ENCODE assay signal across 1 cellular context in genomic region chr11:107018274-107018901, GRCh38.
TF ChIP-seq lines count a peak whose summit lies in the region.

A gene with protein sequence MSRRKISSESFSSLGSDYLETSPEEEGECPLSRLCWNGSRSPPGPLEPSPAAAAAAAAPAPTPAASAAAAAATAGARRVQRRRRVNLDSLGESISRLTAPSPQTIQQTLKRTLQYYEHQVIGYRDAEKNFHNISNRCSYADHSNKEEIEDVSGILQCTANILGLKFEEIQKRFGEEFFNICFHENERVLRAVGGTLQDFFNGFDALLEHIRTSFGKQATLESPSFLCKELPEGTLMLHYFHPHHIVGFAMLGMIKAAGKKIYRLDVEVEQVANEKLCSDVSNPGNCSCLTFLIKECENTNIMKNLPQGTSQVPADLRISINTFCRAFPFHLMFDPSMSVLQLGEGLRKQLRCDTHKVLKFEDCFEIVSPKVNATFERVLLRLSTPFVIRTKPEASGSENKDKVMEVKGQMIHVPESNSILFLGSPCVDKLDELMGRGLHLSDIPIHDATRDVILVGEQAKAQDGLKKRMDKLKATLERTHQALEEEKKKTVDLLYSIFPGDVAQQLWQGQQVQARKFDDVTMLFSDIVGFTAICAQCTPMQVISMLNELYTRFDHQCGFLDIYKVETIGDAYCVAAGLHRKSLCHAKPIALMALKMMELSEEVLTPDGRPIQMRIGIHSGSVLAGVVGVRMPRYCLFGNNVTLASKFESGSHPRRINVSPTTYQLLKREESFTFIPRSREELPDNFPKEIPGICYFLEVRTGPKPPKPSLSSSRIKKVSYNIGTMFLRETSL (minus strand): TSS chr11:107018476. CDS start chr11:107018055, 421 bp downstream.

TF ChIP-seq in WTC11, 78 proteins besides CTCF, POLR2A, EP300 and RAD21 (continued from another document and continues in another):
- TF ChIP-seq, protein P1, sequence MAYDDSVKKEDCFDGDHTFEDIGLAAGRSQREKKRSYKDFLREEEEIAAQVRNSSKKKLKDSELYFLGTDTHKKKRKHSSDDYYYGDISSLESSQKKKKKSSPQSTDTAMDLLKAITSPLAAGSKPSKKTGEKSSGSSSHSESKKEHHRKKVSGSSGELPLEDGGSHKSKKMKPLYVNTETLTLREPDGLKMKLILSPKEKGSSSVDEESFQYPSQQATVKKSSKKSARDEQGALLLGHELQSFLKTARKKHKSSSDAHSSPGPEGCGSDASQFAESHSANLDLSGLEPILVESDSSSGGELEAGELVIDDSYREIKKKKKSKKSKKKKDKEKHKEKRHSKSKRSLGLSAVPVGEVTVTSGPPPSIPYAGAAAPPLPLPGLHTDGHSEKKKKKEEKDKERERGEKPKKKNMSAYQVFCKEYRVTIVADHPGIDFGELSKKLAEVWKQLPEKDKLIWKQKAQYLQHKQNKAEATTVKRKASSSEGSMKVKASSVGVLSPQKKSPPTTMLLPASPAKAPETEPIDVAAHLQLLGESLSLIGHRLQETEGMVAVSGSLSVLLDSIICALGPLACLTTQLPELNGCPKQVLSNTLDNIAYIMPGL (CRISPR knock-in tag; IDR thresholded peaks at IDR 0.05) = no peak
- TF ChIP-seq ZNF416 (CRISPR knock-in tag; IDR thresholded peaks at IDR 0.05) = no peak
- no peak for TF ChIP-seq GRHL2 (CRISPR knock-in tag; IDR thresholded peaks at IDR 0.05; ENCODE audit: insufficient replicate concordance, severe bottlenecking)
- TF ChIP-seq ZBTB43 (CRISPR knock-in tag; IDR thresholded peaks at IDR 0.05) = no peak
- no peak for TF ChIP-seq JAZF1 (CRISPR knock-in tag; IDR thresholded peaks at IDR 0.05)
- no peak for TF ChIP-seq NFE2L1 (CRISPR knock-in tag; IDR thresholded peaks at IDR 0.05)
- TF ChIP-seq TEAD4 (CRISPR knock-in tag; IDR thresholded peaks at IDR 0.05) = no peak
- 0 out of 2 replicates have a peak, but pooled peaks have one; percentile 34 for TF ChIP-seq CREB1 (CRISPR knock-in tag; IDR thresholded peaks at IDR 0.05)
- no peak for TF ChIP-seq ZSCAN18 (CRISPR knock-in tag; IDR thresholded peaks at IDR 0.05)
- TF ChIP-seq JUN (CRISPR knock-in tag; IDR thresholded peaks at IDR 0.05) = no peak
- TF ChIP-seq NR1H2 (CRISPR knock-in tag; IDR thresholded peaks at IDR 0.05) = no peak
- 0 out of 2 replicates have a peak, but pooled peaks have one; percentile 34 for TF ChIP-seq ZNF232 (CRISPR knock-in tag; IDR thresholded peaks at IDR 0.05)
- TF ChIP-seq ZNF263 (CRISPR knock-in tag; IDR thresholded peaks at IDR 0.05; ENCODE audit: low read depth) = no peak
- TF ChIP-seq ZNF138 (CRISPR knock-in tag; conservative IDR thresholded peaks at IDR 0.05) = no peak
- no peak for TF ChIP-seq GABPB1 (CRISPR knock-in tag; IDR thresholded peaks at IDR 0.05)
- no peak for TF ChIP-seq IRF1 (CRISPR knock-in tag; IDR thresholded peaks at IDR 0.05)
- TF ChIP-seq ERG (CRISPR knock-in tag; IDR thresholded peaks at IDR 0.05) = no peak
- TF ChIP-seq OVOL2 (CRISPR knock-in tag; IDR thresholded peaks at IDR 0.05; ENCODE audit: borderline replicate concordance) = no peak
- TF ChIP-seq SP1 (CRISPR knock-in tag; conservative IDR thresholded peaks at IDR 0.05) = no peak
- peak; percentile 66 for TF ChIP-seq USF2 (CRISPR knock-in tag; IDR thresholded peaks at IDR 0.05)
- no peak for TF ChIP-seq RORB (CRISPR knock-in tag; IDR thresholded peaks at IDR 0.05)
- TF ChIP-seq, protein P2, sequence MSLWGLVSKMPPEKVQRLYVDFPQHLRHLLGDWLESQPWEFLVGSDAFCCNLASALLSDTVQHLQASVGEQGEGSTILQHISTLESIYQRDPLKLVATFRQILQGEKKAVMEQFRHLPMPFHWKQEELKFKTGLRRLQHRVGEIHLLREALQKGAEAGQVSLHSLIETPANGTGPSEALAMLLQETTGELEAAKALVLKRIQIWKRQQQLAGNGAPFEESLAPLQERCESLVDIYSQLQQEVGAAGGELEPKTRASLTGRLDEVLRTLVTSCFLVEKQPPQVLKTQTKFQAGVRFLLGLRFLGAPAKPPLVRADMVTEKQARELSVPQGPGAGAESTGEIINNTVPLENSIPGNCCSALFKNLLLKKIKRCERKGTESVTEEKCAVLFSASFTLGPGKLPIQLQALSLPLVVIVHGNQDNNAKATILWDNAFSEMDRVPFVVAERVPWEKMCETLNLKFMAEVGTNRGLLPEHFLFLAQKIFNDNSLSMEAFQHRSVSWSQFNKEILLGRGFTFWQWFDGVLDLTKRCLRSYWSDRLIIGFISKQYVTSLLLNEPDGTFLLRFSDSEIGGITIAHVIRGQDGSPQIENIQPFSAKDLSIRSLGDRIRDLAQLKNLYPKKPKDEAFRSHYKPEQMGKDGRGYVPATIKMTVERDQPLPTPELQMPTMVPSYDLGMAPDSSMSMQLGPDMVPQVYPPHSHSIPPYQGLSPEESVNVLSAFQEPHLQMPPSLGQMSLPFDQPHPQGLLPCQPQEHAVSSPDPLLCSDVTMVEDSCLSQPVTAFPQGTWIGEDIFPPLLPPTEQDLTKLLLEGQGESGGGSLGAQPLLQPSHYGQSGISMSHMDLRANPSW (CRISPR knock-in tag; conservative IDR thresholded peaks at IDR 0.05; ENCODE audit: low read depth) = no peak
- no peak for TF ChIP-seq ZNF425 (CRISPR knock-in tag; conservative IDR thresholded peaks at IDR 0.05)
- TF ChIP-seq ZNF423 (CRISPR knock-in tag; IDR thresholded peaks at IDR 0.05) = no peak
- TF ChIP-seq, protein P3, sequence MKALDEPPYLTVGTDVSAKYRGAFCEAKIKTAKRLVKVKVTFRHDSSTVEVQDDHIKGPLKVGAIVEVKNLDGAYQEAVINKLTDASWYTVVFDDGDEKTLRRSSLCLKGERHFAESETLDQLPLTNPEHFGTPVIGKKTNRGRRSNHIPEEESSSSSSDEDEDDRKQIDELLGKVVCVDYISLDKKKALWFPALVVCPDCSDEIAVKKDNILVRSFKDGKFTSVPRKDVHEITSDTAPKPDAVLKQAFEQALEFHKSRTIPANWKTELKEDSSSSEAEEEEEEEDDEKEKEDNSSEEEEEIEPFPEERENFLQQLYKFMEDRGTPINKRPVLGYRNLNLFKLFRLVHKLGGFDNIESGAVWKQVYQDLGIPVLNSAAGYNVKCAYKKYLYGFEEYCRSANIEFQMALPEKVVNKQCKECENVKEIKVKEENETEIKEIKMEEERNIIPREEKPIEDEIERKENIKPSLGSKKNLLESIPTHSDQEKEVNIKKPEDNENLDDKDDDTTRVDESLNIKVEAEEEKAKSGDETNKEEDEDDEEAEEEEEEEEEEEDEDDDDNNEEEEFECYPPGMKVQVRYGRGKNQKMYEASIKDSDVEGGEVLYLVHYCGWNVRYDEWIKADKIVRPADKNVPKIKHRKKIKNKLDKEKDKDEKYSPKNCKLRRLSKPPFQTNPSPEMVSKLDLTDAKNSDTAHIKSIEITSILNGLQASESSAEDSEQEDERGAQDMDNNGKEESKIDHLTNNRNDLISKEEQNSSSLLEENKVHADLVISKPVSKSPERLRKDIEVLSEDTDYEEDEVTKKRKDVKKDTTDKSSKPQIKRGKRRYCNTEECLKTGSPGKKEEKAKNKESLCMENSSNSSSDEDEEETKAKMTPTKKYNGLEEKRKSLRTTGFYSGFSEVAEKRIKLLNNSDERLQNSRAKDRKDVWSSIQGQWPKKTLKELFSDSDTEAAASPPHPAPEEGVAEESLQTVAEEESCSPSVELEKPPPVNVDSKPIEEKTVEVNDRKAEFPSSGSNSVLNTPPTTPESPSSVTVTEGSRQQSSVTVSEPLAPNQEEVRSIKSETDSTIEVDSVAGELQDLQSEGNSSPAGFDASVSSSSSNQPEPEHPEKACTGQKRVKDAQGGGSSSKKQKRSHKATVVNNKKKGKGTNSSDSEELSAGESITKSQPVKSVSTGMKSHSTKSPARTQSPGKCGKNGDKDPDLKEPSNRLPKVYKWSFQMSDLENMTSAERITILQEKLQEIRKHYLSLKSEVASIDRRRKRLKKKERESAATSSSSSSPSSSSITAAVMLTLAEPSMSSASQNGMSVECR (CRISPR knock-in tag; IDR thresholded peaks at IDR 0.05; ENCODE audit: borderline replicate concordance) = no peak
- TF ChIP-seq CBFB (CRISPR knock-in tag; IDR thresholded peaks at IDR 0.05; ENCODE audit: low read depth) = no peak
- no peak for TF ChIP-seq MYBL2 (CRISPR knock-in tag; IDR thresholded peaks at IDR 0.05)
- TF ChIP-seq FOXJ3 (CRISPR knock-in tag; IDR thresholded peaks at IDR 0.05; ENCODE audit: borderline replicate concordance) = no peak
- no peak for TF ChIP-seq ZNF219 (CRISPR knock-in tag; IDR thresholded peaks at IDR 0.05; ENCODE audit: borderline replicate concordance)
- no peak for TF ChIP-seq RELA (CRISPR knock-in tag; IDR thresholded peaks at IDR 0.05; ENCODE audit: borderline replicate concordance)
- TF ChIP-seq ELF4 (CRISPR knock-in tag; IDR thresholded peaks at IDR 0.05; ENCODE audit: low read depth) = no peak
- no peak for TF ChIP-seq TCF7 (CRISPR knock-in tag; IDR thresholded peaks at IDR 0.05; ENCODE audit: low read depth)
- TF ChIP-seq, protein P4, sequence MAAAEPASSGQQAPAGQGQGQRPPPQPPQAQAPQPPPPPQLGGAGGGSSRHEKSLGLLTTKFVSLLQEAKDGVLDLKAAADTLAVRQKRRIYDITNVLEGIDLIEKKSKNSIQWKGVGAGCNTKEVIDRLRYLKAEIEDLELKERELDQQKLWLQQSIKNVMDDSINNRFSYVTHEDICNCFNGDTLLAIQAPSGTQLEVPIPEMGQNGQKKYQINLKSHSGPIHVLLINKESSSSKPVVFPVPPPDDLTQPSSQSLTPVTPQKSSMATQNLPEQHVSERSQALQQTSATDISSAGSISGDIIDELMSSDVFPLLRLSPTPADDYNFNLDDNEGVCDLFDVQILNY (CRISPR knock-in tag; IDR thresholded peaks at IDR 0.05) = peak; percentile 29; the same call in 1 of the 2 replicates
- no peak for TF ChIP-seq ETV6 (CRISPR knock-in tag; IDR thresholded peaks at IDR 0.05)
- TF ChIP-seq ATF1 (CRISPR knock-in tag; IDR thresholded peaks at IDR 0.05) = 0 out of 2 replicates have a peak, but pooled peaks have one; percentile 63
- TF ChIP-seq ZNF396 (CRISPR knock-in tag; IDR thresholded peaks at IDR 0.05; ENCODE audit: borderline replicate concordance) = no peak
- no peak for TF ChIP-seq CDX4 (CRISPR knock-in tag; IDR thresholded peaks at IDR 0.05; ENCODE audit: borderline replicate concordance)
